ENCODE assay signal across 9 cellular contexts in the genomic region with DNA sequence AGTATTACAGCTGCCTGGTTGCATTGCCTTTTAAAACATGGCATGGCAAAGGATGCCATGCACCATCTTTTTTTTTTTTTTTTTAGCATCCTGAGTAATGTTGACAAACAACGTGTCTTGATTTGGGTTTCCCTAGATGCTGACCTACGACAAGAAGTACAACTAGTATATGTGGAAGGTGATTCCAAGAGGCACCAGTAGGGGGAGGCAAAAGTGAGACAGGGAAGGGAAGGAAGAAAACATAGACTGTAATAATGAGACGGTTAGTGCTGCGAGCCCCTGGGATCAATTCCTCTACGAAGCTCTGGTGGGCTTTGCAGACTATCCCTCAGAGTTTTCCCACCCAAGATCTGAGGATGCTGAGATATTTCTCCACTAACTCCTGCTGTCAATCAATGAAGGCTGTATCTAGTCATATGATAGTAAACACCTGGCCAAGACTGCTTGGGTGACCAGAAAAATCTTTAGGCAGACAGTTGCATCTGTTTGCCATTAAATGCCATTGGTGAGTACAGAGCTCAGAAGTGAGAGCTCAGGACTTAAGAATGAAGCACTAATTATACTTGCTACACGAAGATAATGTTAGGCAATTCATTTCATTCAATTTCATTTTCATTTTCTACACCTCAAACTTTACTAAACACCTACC.
A peak's percentile ranks its signal among the peaks of the same experiment; 100 is the strongest.
DNase-seq lines count a peak whose midpoint lies in the region; ATAC-seq and TF ChIP-seq lines count a peak whose summit lies in the region.
"Had no signal": no experiment of that assay in that cellular context is flagged by ENCODE, and none has a peak within 500 bp of the region (broad histone marks: within the 10 kb centered on the region; RNA-seq: fewer than 3 reads in every experiment).

No MANE protein-coding gene starts in this region.

- in situ Hi-C loops in SK-MEL-5 (cut with HindIII; ENCODE audit: low pct_unique_long_range_greater_than_20kb, low sequenced_read_pairs), result no loop called here
- in situ Hi-C loops in G401 (cut with HindIII; ENCODE audit: low sequenced_read_pairs), result no loop called here

- no peaks in the 10 kb centered on the region for H3K36me3 ChIP-seq in sigmoid colon

- H3K27ac ChIP-seq in sigmoid colon, result no peak overlapping the region
- H3K27ac ChIP-seq: SK-N-MC had no signal

- peak; percentile 36 for TF ChIP-seq CTCF in GM10266 (IDR thresholded peaks at IDR 0.05; ENCODE audit: control insufficient read depth, insufficient read depth, low read depth, missing control alignments)
- TF ChIP-seq CTCF in sigmoid colon (IDR thresholded peaks at IDR 0.05), result peak in 1 of 4 experiments; percentile 17

- H3K4me1 ChIP-seq in sigmoid colon, result no peaks in the 10 kb centered on the region

- intact Hi-C loops in sigmoid colon (cut with DNase I), result no loop called here

- DNase-seq in GM10266 (ENCODE audit: extremely low spot score) (peak; percentile 11), SK-MEL-5 (ENCODE audit: low read depth, low spot score) (peak; percentile 63), kidney glomerular epithelial cell (lab: John Stamatoyannopoulos, UW) (peak; percentile 8), sigmoid colon (no peak), NCI-H1694 treated with DMSO at 0.1 percent for 48 hours (lab: John Stamatoyannopoulos, UW) (no peak), dedifferentiated amniotic fluid mesenchymal stem cell (ENCODE audit: extremely low spot score) (no peak), G401 (ENCODE audit: low spot score) (no peak)

- no peak for TF ChIP-seq EP300 in sigmoid colon (IDR thresholded peaks at IDR 0.05)

- H3K9me3 ChIP-seq in sigmoid colon, result no peaks in the 10 kb centered on the region

- H3K4me3 ChIP-seq in sigmoid colon, result no peak overlapping the region
- H3K4me3 ChIP-seq: SK-N-MC had no signal

- ATAC-seq in HG02759 (IDR thresholded peaks at IDR 0.05; ENCODE audit: unreplicated experiment), result peak; percentile 65

- H3K27me3 ChIP-seq in sigmoid colon, result no peaks in the 10 kb centered on the region

- TF ChIP-seq POLR2A in sigmoid colon (IDR thresholded peaks at IDR 0.05), result no peak

- WGBS in sigmoid colon, 2 donors, result 52 to 61% methylated on average over 6 of the region's 6 CpGs

Comparison
In these comparisons a context has a peak if more than half of its experiments do, and no peak if none do; other contexts are left out.
1. DNase-seq: peak in GM10266 (single experiment), SK-MEL-5 (single experiment) and kidney glomerular epithelial cell (single experiment); none in sigmoid colon (single experiment), NCI-H1694 treated with DMSO at 0.1 percent for 48 hours (single experiment), dedifferentiated amniotic fluid mesenchymal stem cell (single experiment) and G401 (single experiment).